8 cellular contexts compared by ENCODE assay signal in genomic region chr3:14548321-14548729, GRCh38. TPM values are rescaled to one million over a fixed set of nuclear protein-coding genes. Genes with fewer than 3 reads are reported as not detected.
DNase-seq lines count a peak whose midpoint lies in the region; ATAC-seq, FAIRE-seq and TF ChIP-seq lines count a peak whose summit lies in the region.

No MANE protein-coding gene starts in this region.

- no peaks in the 10 kb centered on the region for H3K9me1 ChIP-seq in endothelial cell of umbilical vein (replicated peaks; ENCODE audit: control insufficient read depth, extremely low read depth, insufficient read depth, low read length)

- H3K36me3 Mint-ChIP-seq in activated CD4-positive, alpha-beta T cell treated with anti-CD3 and anti-CD28 coated beads for 36 hours (ENCODE audit: low read depth), result no peaks in the 10 kb centered on the region

- H2AFZ ChIP-seq in endothelial cell of umbilical vein (ENCODE audit: low read depth, low read length), result no peak overlapping the region

- peak; percentile 22 for DNase-seq in activated gamma-delta T cell treated with Interleukin-2 at 50 U/mL for 16 hours
- DNase-seq in activated gamma-delta T cell (lab: John Stamatoyannopoulos, UW), result no peak
- peak; percentile 51 for DNase-seq in NCI-H146 (lab: John Stamatoyannopoulos, UW)
- DNase-seq in activated CD4-positive, alpha-beta T cell treated with anti-CD3 and anti-CD28 coated beads for 36 hours, result peak; percentile 69
- DNase-seq in endothelial cell of umbilical vein (ENCODE audit: low read depth, low spot score), result peak; percentile 50
- DNase-seq in middle frontal gyrus (ENCODE audit: extremely low spot score, low spot score), result peak; percentile 13
- DNase-seq in suprapubic skin (ENCODE audit: low spot score in 2 of 2), result no peak
- DNase-seq in GOT3 (lab: John Stamatoyannopoulos, UW), result no peak

- POLR2A ChIA-PET in activated CD4-positive, alpha-beta T cell treated with anti-CD3 and anti-CD28 coated beads for 36 hours (lab: Charles Lee), result no interaction called here
- POLR2A ChIA-PET in endothelial cell of umbilical vein (lab: Charles Lee), result no interaction called here

- intact Hi-C loops in activated CD4-positive, alpha-beta T cell treated with anti-CD3 and anti-CD28 coated beads for 36 hours (cut with DNase I, micrococcal nuclease), result loop anchor here (1.0 to 2.0 kb wide), 4 partner anchors 39 to 346 kb away; no protein-coding TSS in a partner anchor
- intact Hi-C loops in endothelial cell of umbilical vein (cut with micrococcal nuclease), result loop anchor here (1.0 to 5.0 kb wide), 7 partner anchors 39 to 652 kb away; no protein-coding TSS in a partner anchor

- no peaks in the 10 kb centered on the region for H3K79me2 ChIP-seq in endothelial cell of umbilical vein (ENCODE audit: control insufficient read depth, insufficient read depth, low read length)

- H3K4me1 ChIP-seq in endothelial cell of umbilical vein (ENCODE audit: control insufficient read depth, extremely low read depth, insufficient read depth, low read length) (no peaks in the 10 kb centered on the region), suprapubic skin (peaks cover 16% of the 10 kb centered on the region)

- dilution Hi-C loops in endothelial cell of umbilical vein (cut with MboI; ENCODE audit: extremely low pct_ligation_motif_present, low sequenced_read_pairs), result no loop called here

- CTCF ChIA-PET in activated CD4-positive, alpha-beta T cell treated with anti-CD3 and anti-CD28 coated beads for 36 hours (lab: Charles Lee), result interaction anchor here (0.5 to 1.9 kb wide), 5 partner anchors 10 to 373 kb away, joined by 3 to 10 read pairs (median 3); no protein-coding TSS in a partner anchor
- CTCF ChIA-PET in endothelial cell of umbilical vein (lab: Charles Lee), result interaction anchor here (0.9 to 5.9 kb wide), 20 partner anchors 10 to 652 kb away, joined by 3 to 168 read pairs (median 4); no protein-coding TSS in a partner anchor

- TF ChIP-seq POLR2A in endothelial cell of umbilical vein (IDR thresholded peaks at IDR 0.05; ENCODE audit: low read depth, low read length) (no peak), suprapubic skin (IDR thresholded peaks at IDR 0.05) (no peak)

- no peak overlapping the region for H3K27ac Mint-ChIP-seq in activated CD4-positive, alpha-beta T cell treated with anti-CD3 and anti-CD28 coated beads for 36 hours

- H3K9me3 ChIP-seq in endothelial cell of umbilical vein (replicated peaks; ENCODE audit: control insufficient read depth, insufficient read depth, low read length) (no peaks in the 10 kb centered on the region), suprapubic skin (no peaks in the 10 kb centered on the region)

- no peak overlapping the region for H3K4me2 ChIP-seq in endothelial cell of umbilical vein (ENCODE audit: insufficient read depth, low read length)

- no peaks in the 10 kb centered on the region for H4K20me1 ChIP-seq in endothelial cell of umbilical vein (replicated peaks; ENCODE audit: control insufficient read depth, extremely low read depth, insufficient read depth, low read length)

- ATAC-seq in activated CD4-positive, alpha-beta T cell treated with anti-CD3 and anti-CD28 coated beads for 36 hours, result peak; percentile 82

- no peaks in the 10 kb centered on the region for H3K36me3 ChIP-seq in endothelial cell of umbilical vein (ENCODE audit: control insufficient read depth in 2 of 2, extremely low read depth in 1 of 2, insufficient read depth in 2 of 2, low read length in 2 of 2)
- no peaks in the 10 kb centered on the region for H3K36me3 ChIP-seq in suprapubic skin

- H3K4me3 ChIP-seq in endothelial cell of umbilical vein (replicated peaks in 1 of 3; ENCODE audit: insufficient read depth in 1 of 3, low read depth in 1 of 3, low read length in 3 of 3), result no peak overlapping the region
- no peak overlapping the region for H3K4me3 ChIP-seq in suprapubic skin

- H3K4me1 Mint-ChIP-seq in activated CD4-positive, alpha-beta T cell treated with anti-CD3 and anti-CD28 coated beads for 36 hours, result no peaks in the 10 kb centered on the region

- H3K9me3 Mint-ChIP-seq in activated CD4-positive, alpha-beta T cell treated with anti-CD3 and anti-CD28 coated beads for 36 hours (ENCODE audit: low read depth), result no peaks in the 10 kb centered on the region

- no TSS peak for BruUV-seq in endothelial cell of umbilical vein (replicated peaks; lab: Mats Ljungman, UMichigan)

- TF ChIP-seq CTCF in endothelial cell of umbilical vein (IDR thresholded peaks at IDR 0.05; ENCODE audit: extremely low read depth in 1 of 2, insufficient read depth in 1 of 2, low read depth in 1 of 2, low read length in 2 of 2) (peak; percentile 69 to 87), suprapubic skin (IDR thresholded peaks at IDR 0.05) (peak; percentile 62 to 67)

- H3K27ac ChIP-seq in endothelial cell of umbilical vein (ENCODE audit: insufficient read depth, low read depth, low read length) (no peak overlapping the region), suprapubic skin (no peak overlapping the region)

- no peak overlapping the region for H3K4me3 Mint-ChIP-seq in activated CD4-positive, alpha-beta T cell treated with anti-CD3 and anti-CD28 coated beads for 36 hours

- FAIRE-seq in endothelial cell of umbilical vein (lab: Jason Lieb, UNC), result peak; percentile 72

- WGBS in suprapubic skin, result 31% methylated on average over 5 of the region's 12 CpGs

- peaks cover 0 to 3% of the 10 kb centered on the region in 2 experiments for H3K27me3 ChIP-seq in endothelial cell of umbilical vein (ENCODE audit: control insufficient read depth in 2 of 2, insufficient read depth in 2 of 2, low read length in 2 of 2)
- peaks cover 11% of the 10 kb centered on the region for H3K27me3 ChIP-seq in suprapubic skin

- no peak overlapping the region for H3K9ac ChIP-seq in endothelial cell of umbilical vein (replicated peaks; ENCODE audit: extremely low read depth, insufficient read depth, low read length)

- H3K27me3 Mint-ChIP-seq in activated CD4-positive, alpha-beta T cell treated with anti-CD3 and anti-CD28 coated beads for 36 hours, result peaks cover 15% of the 10 kb centered on the region

- no peak for TF ChIP-seq EP300 in suprapubic skin (IDR thresholded peaks at IDR 0.05)

TF ChIP-seq in endothelial cell of umbilical vein, 7 proteins besides CTCF, POLR2A, EP300 and RAD21:
- TF ChIP-seq EZH2 (IDR thresholded peaks at IDR 0.05; ENCODE audit: borderline replicate concordance, low read depth, low read length, severe bottlenecking) (no peak), GATA2 (IDR thresholded peaks at IDR 0.05; ENCODE audit: insufficient read depth, insufficient read length, low read depth, low read length) (no peak), FOS (IDR thresholded peaks at IDR 0.05; ENCODE audit: borderline replicate concordance, insufficient read depth, low read length) (no peak), POLR2AphosphoS5 (IDR thresholded peaks at IDR 0.05; ENCODE audit: insufficient read depth, low read depth, low read length) (no peak), MAX (IDR thresholded peaks at IDR 0.05; ENCODE audit: insufficient read depth, insufficient read length) (no peak), JUN (IDR thresholded peaks at IDR 0.05; ENCODE audit: borderline replicate concordance, insufficient read depth, insufficient read length, low read depth) (no peak), MYC (IDR thresholded peaks at IDR 0.05; ENCODE audit: low read depth, low read length) (no peak)

RNA-seq across cellular contexts. Expression of gene GRIP2, which starts 8.2 kb away (rescaled TPM):
- not detected for total RNA-seq in activated CD4-positive, alpha-beta T cell treated with anti-CD3 and anti-CD28 coated beads for 36 hours
- total RNA-seq in endothelial cell of umbilical vein (not detected in 2 replicates), suprapubic skin (1 to 10 TPM in 2 of 4 donors, under 1 TPM in 2; 0.65 to 5.8 (median 3.0) TPM)
- polyA plus RNA-seq in endothelial cell of umbilical vein, result not detected in 2 replicates
- not detected in 2 replicates for polyA plus RNA-seq in endothelial cell of umbilical vein (2011; cell fraction: cytosol; rRNA removed)
- polyA plus RNA-seq in endothelial cell of umbilical vein (2011; cell fraction: nucleus; rRNA removed), result 0.07 TPM in 1 of 2 replicates, not detected in the other
- polyA plus RNA-seq in endothelial cell of umbilical vein (2012), result 0.04 TPM in 1 of 2 replicates, not detected in the other
- not detected in 2 replicates for polyA minus RNA-seq in endothelial cell of umbilical vein
- not detected for polyA minus RNA-seq in endothelial cell of umbilical vein (2011; cell fraction: cytosol; rRNA and poly(A)+ RNA removed)
- polyA minus RNA-seq in endothelial cell of umbilical vein (2011; cell fraction: nucleus; rRNA and poly(A)+ RNA removed), result not detected in 2 replicates

Comparison
In these comparisons a context has a peak if more than half of its experiments do, and no peak if none do; other contexts are left out.
1. DNase-seq: peak in activated gamma-delta T cell treated with Interleukin-2 at 50 U/mL for 16 hours (single experiment), NCI-H146 (single experiment), activated CD4-positive, alpha-beta T cell treated with anti-CD3 and anti-CD28 coated beads for 36 hours (single experiment), endothelial cell of umbilical vein (single experiment) and middle frontal gyrus (single experiment); none in activated gamma-delta T cell (single experiment), suprapubic skin (0 of 2) and GOT3 (single experiment).